Comparison of ENCODE assay signal across 18 cellular contexts in the genomic region with DNA sequence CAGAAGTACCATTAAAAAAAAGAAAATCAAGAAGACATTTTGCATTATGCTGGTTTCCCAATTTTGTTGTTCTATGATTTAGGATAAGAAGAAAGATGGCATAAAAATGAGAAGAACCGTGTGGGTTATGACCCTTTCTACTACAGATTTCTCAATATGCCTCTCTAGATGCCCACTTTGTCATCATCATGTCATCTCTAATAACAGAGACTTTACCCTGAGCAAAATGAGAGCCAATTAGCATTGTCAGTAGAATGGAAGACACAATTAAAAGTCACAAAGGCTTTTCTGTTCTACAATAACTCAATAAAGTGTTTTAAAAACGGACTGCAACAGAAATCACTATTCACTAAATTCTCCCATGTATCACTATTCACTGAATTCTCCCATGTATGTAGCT.
"Had no signal": no experiment of that assay in that cellular context is flagged by ENCODE, and none has a peak within 500 bp of the region (broad histone marks: within the 10 kb centered on the region; RNA-seq: fewer than 3 reads in every experiment).

No MANE protein-coding gene starts in this region.

- ATAC-seq: HepG2, Panc1, PC-3 had no signal

- DNase-seq: IMR-90, Karpas-422, KG1, MM.1S, NCI-H1092 treated with DMSO at 0.1 percent for 48 hours, NCI-H1436, NCI-H187, NCI-H2029, NCI-H2081 treated with DMSO at 0.1 percent for 48 hours, NCI-H2171, NCI-H524, NCI-H526 treated with DMSO at 0.1 percent for 48 hours, NCI-H774, PC-3, SHP77 had no signal

- H3K27ac ChIP-seq: RWPE1 had no signal
